ENCODE assay signal across 18 cellular contexts in genomic region chr5:160960592-160960991, GRCh38.
"Had no signal": no experiment of that assay in that cellular context is flagged by ENCODE, and none has a peak within 500 bp of the region (broad histone marks: within the 10 kb centered on the region; RNA-seq: fewer than 3 reads in every experiment).

No MANE protein-coding gene starts in this region.

- H3K36me3 ChIP-seq: cardiac muscle cell, gastroesophageal sphincter, heart left ventricle, neutrophil, spleen, thyroid gland had no signal

- H3K4me3 ChIP-seq: cardiac muscle cell, dorsolateral prefrontal cortex, gastroesophageal sphincter, heart left ventricle, spleen, thyroid gland had no signal

- ATAC-seq: gastroesophageal sphincter; heart left ventricle; left ventricle myocardium superior; stimulated activated naive B cell treated with anti-CD40 and anti-IgM and Interleukin-4, amounts not matched to agents 10 μg/mL and 1 μg/mL and 100 μg/mL, for 72 hours had no signal

- H3K27me3 ChIP-seq: cardiac muscle cell, dorsolateral prefrontal cortex, gastroesophageal sphincter, neutrophil, spleen, thyroid gland had no signal

- FAIRE-seq: astrocyte, colon had no signal

- H3K9me3 ChIP-seq: gastroesophageal sphincter, heart left ventricle, neutrophil, spleen, thyroid gland had no signal

- H3K4me1 ChIP-seq: gastroesophageal sphincter, heart left ventricle, spleen had no signal

- DNase-seq: activated CD4-positive, alpha-beta T cell treated with anti-CD3 and anti-CD28 coated beads, Interleukin-2, amount 50 U/mL, for 48 hours; activated gamma-delta T cell; heart left ventricle; left ventricle myocardium superior; naive B cell; posterior cingulate gyrus; spleen; stimulated activated CD4-positive, alpha-beta T cell treated with anti-CD3 and anti-CD28 coated beads, Interleukin-4, amount 100 ng/mL, for 4 hours; stimulated activated naive B cell treated with anti-CD40 and anti-IgM and Interleukin-4, amounts not matched to agents 10 μg/mL and 1 μg/mL and 100 μg/mL, for 72 hours; SW 1271; T-helper 2 cell; thyroid gland had no signal

- H3K27ac ChIP-seq: cardiac muscle cell, gastroesophageal sphincter, heart left ventricle, neutrophil, spleen had no signal
